ENCODE assay signal across 18 cellular contexts in genomic region chr11:134355656-134356055, GRCh38. TPM values are rescaled to one million over a fixed set of nuclear protein-coding genes. Genes with fewer than 3 reads are reported as not detected.
"Had no signal": no experiment of that assay in that cellular context is flagged by ENCODE, and none has a peak within 500 bp of the region (broad histone marks: within the 10 kb centered on the region; RNA-seq: fewer than 3 reads in every experiment).

No MANE protein-coding gene starts in this region.

- H3K27ac Mint-ChIP-seq: activated CD4-positive, alpha-beta memory T cell treated with anti-CD3 and anti-CD28 coated beads, Interleukin-2, amount 10 ng/mL, durations not matched to agents 7 days and 5 days; activated CD4-positive, alpha-beta T cell treated with anti-CD3 and anti-CD28 coated beads for 36 hours; nephron progenitor cell; stimulated activated effector memory CD8-positive, alpha-beta T cell treated with anti-CD3 and anti-CD28 coated beads, Interleukin-12 subunit alpha, Interleukin-12 subunit beta, amount 100 ng/mL, for 72 hours had no signal

- DNase-seq: activated CD4-positive, alpha-beta memory T cell treated with anti-CD3 and anti-CD28 coated beads, Interleukin-2, amount 10 ng/mL, durations not matched to agents 7 days and 5 days; activated CD4-positive, alpha-beta T cell treated with anti-CD3 and anti-CD28 coated beads for 36 hours; activated effector memory CD4-positive, alpha-beta T cell treated with Interleukin-2 at 50 U/mL for 16 hours; activated naive CD4-positive, alpha-beta T cell treated with anti-CD3 and anti-CD28 coated beads, Interleukin-2, amount 50 U/mL, for 16 hours; activated T-cell treated with anti-CD3 and anti-CD28 coated beads, Interleukin-2, amount 50 U/mL, for 4 hours; hypothalamus; kidney glomerular epithelial cell; mesenchymal stem cell; nephron progenitor cell; T-helper 1 cell; WERI-Rb-1 had no signal

- H3K4me3 Mint-ChIP-seq: activated CD4-positive, alpha-beta memory T cell treated with anti-CD3 and anti-CD28 coated beads, Interleukin-2, amount 10 ng/mL, durations not matched to agents 7 days and 5 days; activated CD4-positive, alpha-beta T cell treated with anti-CD3 and anti-CD28 coated beads for 36 hours; activated T-cell treated with anti-CD3 and anti-CD28 coated beads, Interleukin-2, amount 50 U/mL, for 4 hours; nephron progenitor cell; stimulated activated effector memory CD8-positive, alpha-beta T cell treated with anti-CD3 and anti-CD28 coated beads, Interleukin-12 subunit alpha, Interleukin-12 subunit beta, amount 100 ng/mL, for 72 hours had no signal

- H3K9me3 Mint-ChIP-seq: activated CD4-positive, alpha-beta memory T cell treated with anti-CD3 and anti-CD28 coated beads, Interleukin-2, amount 10 ng/mL, durations not matched to agents 7 days and 5 days; stimulated activated effector memory CD8-positive, alpha-beta T cell treated with anti-CD3 and anti-CD28 coated beads, Interleukin-12 subunit alpha, Interleukin-12 subunit beta, amount 100 ng/mL, for 72 hours had no signal

- H3K4me3 ChIP-seq: cardiac muscle cell, esophagus muscularis mucosa had no signal

- H3K36me3 Mint-ChIP-seq: stimulated activated effector memory CD8-positive, alpha-beta T cell treated with anti-CD3 and anti-CD28 coated beads, Interleukin-12 subunit alpha, Interleukin-12 subunit beta, amount 100 ng/mL, for 72 hours had no signal

- H3K27ac ChIP-seq: cardiac muscle cell, esophagus muscularis mucosa, WERI-Rb-1 had no signal

- H3K36me3 ChIP-seq: cardiac muscle cell, esophagus muscularis mucosa had no signal

- H3K27me3 ChIP-seq: cardiac muscle cell, esophagus muscularis mucosa had no signal

- H3K9me3 ChIP-seq: esophagus muscularis mucosa had no signal

- FAIRE-seq: astrocyte, endometrium had no signal

- ATAC-seq: activated CD4-positive, alpha-beta T cell treated with anti-CD3 and anti-CD28 coated beads for 36 hours; activated T-cell treated with anti-CD3 and anti-CD28 coated beads, Interleukin-2, amount 50 U/mL, for 4 hours; SK-N-SH treated with all-trans-retinoic acid at 6 μM for 48 hours; stimulated activated effector memory CD8-positive, alpha-beta T cell treated with anti-CD3 and anti-CD28 coated beads, Interleukin-12 subunit alpha, Interleukin-12 subunit beta, amount 100 ng/mL, for 72 hours had no signal

RNA-seq across cellular contexts. Expression of gene B3GAT1, which starts 56.4 kb away (rescaled TPM):
- total RNA-seq: glomerular endothelial cell had no signal
- polyA plus RNA-seq: cardiac muscle cell had no signal
